16 cellular contexts compared by ENCODE assay signal in genomic region chr7:117375380-117375779, GRCh38. TPM values are rescaled to one million over a fixed set of nuclear protein-coding genes. Genes with fewer than 3 reads are reported as not detected.
A peak's percentile ranks its signal among the peaks of the same experiment; 100 is the strongest.
DNase-seq lines count a peak whose midpoint lies in the region; ATAC-seq, FAIRE-seq and TF ChIP-seq lines count a peak whose summit lies in the region.
"Had no signal": no experiment of that assay in that cellular context is flagged by ENCODE, and none has a peak within 500 bp of the region (broad histone marks: within the 10 kb centered on the region; RNA-seq: fewer than 3 reads in every experiment).

No MANE protein-coding gene starts in this region.

- no peaks in the 10 kb centered on the region for H3K27me3 ChIP-seq in neural progenitor cell

- no peaks in the 10 kb centered on the region for H3K4me1 ChIP-seq in neural progenitor cell
- H3K4me1 ChIP-seq: lower lobe of right lung had no signal

- no peaks in the 10 kb centered on the region for H3K36me3 ChIP-seq in neural progenitor cell
- H3K36me3 ChIP-seq: lower lobe of right lung had no signal

- no peak overlapping the region for H3K27ac ChIP-seq in neural progenitor cell
- H3K27ac ChIP-seq: lower lobe of right lung, skin epidermis had no signal

- H3K36me3 Mint-ChIP-seq in neural progenitor cell (no peaks in the 10 kb centered on the region), progenitor cell of endocrine pancreas (ENCODE audit: insufficient read depth) (no peaks in the 10 kb centered on the region)

- no peaks in the 10 kb centered on the region for H3K9me3 ChIP-seq in neural progenitor cell (ENCODE audit: low read depth)
- H3K9me3 ChIP-seq: lower lobe of right lung had no signal

- no peak overlapping the region for H3K27ac Mint-ChIP-seq in neural progenitor cell
- no peak overlapping the region for H3K27ac Mint-ChIP-seq in progenitor cell of endocrine pancreas
- H3K27ac Mint-ChIP-seq: activated T-helper 17 cell treated with anti-CD3 and anti-CD28 coated beads, Interleukin-2, amount 50 U/mL, for 72 hours had no signal

- H3K4me3 ChIP-seq in neural progenitor cell: no peak overlapping the region
- H3K4me3 ChIP-seq: lower lobe of right lung, skin epidermis had no signal

- no peak for ATAC-seq in HG02840 (IDR thresholded peaks at IDR 0.05; ENCODE audit: low FRiP score, unreplicated experiment)
- no peak for ATAC-seq in GM19463 (IDR thresholded peaks at IDR 0.05; ENCODE audit: unreplicated experiment)
- ATAC-seq: activated T-helper 17 cell treated with anti-CD3 and anti-CD28 coated beads, Interleukin-2, amount 50 U/mL, for 72 hours; lower lobe of right lung had no signal

- H3K9ac ChIP-seq in neural progenitor cell: no peak overlapping the region

- no peak overlapping the region for H3K4me2 ChIP-seq in neural progenitor cell

- H3K4me3 Mint-ChIP-seq in neural progenitor cell: no peak overlapping the region
- no peak overlapping the region for H3K4me3 Mint-ChIP-seq in progenitor cell of endocrine pancreas (ENCODE audit: low read depth)
- H3K4me3 Mint-ChIP-seq: activated T-helper 17 cell treated with anti-CD3 and anti-CD28 coated beads, Interleukin-2, amount 50 U/mL, for 72 hours had no signal

- peak; percentile 24 for TF ChIP-seq CTCF in neural progenitor cell (IDR thresholded peaks at IDR 0.05)
- TF ChIP-seq CTCF in progenitor cell of endocrine pancreas (IDR thresholded peaks at IDR 0.05; ENCODE audit: unreplicated experiment): no peak

- H3K79me2 ChIP-seq in neural progenitor cell (ENCODE audit: low read depth): no peaks in the 10 kb centered on the region

- H3K27me3 Mint-ChIP-seq in neural progenitor cell (ENCODE audit: insufficient read depth, low read depth) (peaks cover 2% of the 10 kb centered on the region), progenitor cell of endocrine pancreas (peaks cover 11% of the 10 kb centered on the region)
- H3K27me3 Mint-ChIP-seq: activated T-helper 17 cell treated with anti-CD3 and anti-CD28 coated beads, Interleukin-2, amount 50 U/mL, for 72 hours had no signal

- no peaks in the 10 kb centered on the region for H4K20me1 ChIP-seq in neural progenitor cell (ENCODE audit: low read depth)

- H3F3A ChIP-seq in neural progenitor cell (ENCODE audit: low read depth): no peaks in the 10 kb centered on the region

- no peaks in the 10 kb centered on the region for H3K4me1 Mint-ChIP-seq in neural progenitor cell
- peaks cover 3% of the 10 kb centered on the region for H3K4me1 Mint-ChIP-seq in progenitor cell of endocrine pancreas (ENCODE audit: low read depth)
- H3K4me1 Mint-ChIP-seq: activated T-helper 17 cell treated with anti-CD3 and anti-CD28 coated beads, Interleukin-2, amount 50 U/mL, for 72 hours had no signal

- TF ChIP-seq POLR2A in H54 (IDR thresholded peaks at IDR 0.05; ENCODE audit: low read depth, low read length): no peak

- DNase-seq in GM03348 (ENCODE audit: low spot score): peak; percentile 16
- peak; percentile 1 for DNase-seq in OCI-M1 (lab: John Stamatoyannopoulos, UW)
- DNase-seq in dermis blood vessel endothelial cell: peak; percentile 4
- no peak for DNase-seq in neural progenitor cell (ENCODE audit: low spot score)
- no peak for DNase-seq in progenitor cell of endocrine pancreas (ENCODE audit: low spot score, unreplicated experiment)
- no peak for DNase-seq in H54 (ENCODE audit: insufficient read length, low spot score)
- DNase-seq: activated CD4-positive, alpha-beta T cell treated with anti-CD3 and anti-CD28 coated beads, Interleukin-2, amount 50 U/mL, for 48 hours; lower lobe of right lung; NCI-H1417; NCI-H226 had no signal

- FAIRE-seq in H54 (lab: Jason Lieb, UNC): no peak

- H3K9me3 Mint-ChIP-seq in neural progenitor cell (no peaks in the 10 kb centered on the region), progenitor cell of endocrine pancreas (ENCODE audit: low read depth) (peaks cover 4% of the 10 kb centered on the region)
- H3K9me3 Mint-ChIP-seq: activated T-helper 17 cell treated with anti-CD3 and anti-CD28 coated beads, Interleukin-2, amount 50 U/mL, for 72 hours had no signal

- H2AFZ ChIP-seq in neural progenitor cell (replicated peaks): no peak overlapping the region

RNA-seq across cellular contexts. Expression of gene ASZ1, which starts 51.9 kb away (rescaled TPM):
- total RNA-seq in dermis blood vessel endothelial cell: not detected in 2 replicates
- not detected in 2 replicates for total RNA-seq in neural progenitor cell (ENCODE audit: low replicate concordance)
- not detected in 2 replicates for total RNA-seq in progenitor cell of endocrine pancreas
- total RNA-seq: activated T-helper 17 cell treated with anti-CD3 and anti-CD28 coated beads, Interleukin-2, amount 50 U/mL, for 72 hours; lower lobe of right lung; OCI-LY7; T-helper 2 cell treated with Interferon-gamma antibody and Interleukin-4, amounts not matched to agents 100 ng/mL and 5 ng/mL, for 36 hours had no signal

RNA-seq across cellular contexts. Expression of gene WNT2, which starts 52.5 kb away (rescaled TPM):
- total RNA-seq in dermis blood vessel endothelial cell: not detected in 2 replicates
- not detected in 2 replicates for total RNA-seq in neural progenitor cell (ENCODE audit: low replicate concordance)
- total RNA-seq in progenitor cell of endocrine pancreas: 0.33 and 0.46 TPM in 2 replicates
- total RNA-seq: activated T-helper 17 cell treated with anti-CD3 and anti-CD28 coated beads, Interleukin-2, amount 50 U/mL, for 72 hours; OCI-LY7; T-helper 2 cell treated with Interferon-gamma antibody and Interleukin-4, amounts not matched to agents 100 ng/mL and 5 ng/mL, for 36 hours had no signal

Comparison
In these comparisons a context has a peak if more than half of its experiments do, and no peak if none do; other contexts are left out.
1. DNase-seq: peak in GM03348 (single experiment), OCI-M1 (single experiment) and dermis blood vessel endothelial cell (single experiment); none in neural progenitor cell (single experiment), progenitor cell of endocrine pancreas (single experiment) and H54 (single experiment).